Comparison of ENCODE assay signal across 1 cellular context in the genomic region with DNA sequence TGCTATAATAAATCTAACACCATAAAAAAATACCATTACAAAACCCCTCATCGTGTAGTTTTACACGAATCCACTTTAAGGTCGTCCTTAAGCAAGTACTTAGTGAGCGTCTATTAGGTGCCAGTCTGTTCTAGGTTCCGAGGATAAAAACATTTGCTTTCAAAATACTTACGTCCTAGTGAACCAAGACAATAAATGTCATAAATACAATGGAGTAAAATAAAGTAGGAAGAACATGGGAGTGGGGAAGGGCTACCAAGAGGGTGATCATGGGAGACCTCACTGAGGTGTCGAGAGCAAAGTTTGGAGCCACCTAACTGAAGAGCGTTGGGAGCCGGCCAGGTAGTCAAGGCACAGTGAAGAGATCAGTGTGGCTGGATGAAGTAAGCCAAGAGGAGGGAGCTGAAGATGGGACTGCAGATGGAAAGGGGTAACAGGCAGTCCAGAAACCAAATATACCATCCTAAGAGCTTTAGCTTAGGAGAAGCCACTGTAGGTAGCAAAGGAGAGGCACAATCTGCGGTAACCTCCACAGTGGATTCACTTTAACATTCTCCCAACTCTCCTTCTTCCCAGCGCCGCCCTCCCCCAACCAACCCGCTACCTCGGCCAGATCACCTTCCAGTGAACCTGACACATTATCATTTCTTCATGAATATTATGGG.
TF ChIP-seq lines count a peak whose summit lies in the region.

No MANE protein-coding gene starts in this region.

TF ChIP-seq in HEK293, 187 proteins besides CTCF, POLR2A, EP300 and RAD21 (continued from another document):
- no peak for TF ChIP-seq KLF7 (tag by site-specific recombination; IDR thresholded peaks at IDR 0.05; ENCODE audit: borderline replicate concordance)
- TF ChIP-seq, protein P1, sequence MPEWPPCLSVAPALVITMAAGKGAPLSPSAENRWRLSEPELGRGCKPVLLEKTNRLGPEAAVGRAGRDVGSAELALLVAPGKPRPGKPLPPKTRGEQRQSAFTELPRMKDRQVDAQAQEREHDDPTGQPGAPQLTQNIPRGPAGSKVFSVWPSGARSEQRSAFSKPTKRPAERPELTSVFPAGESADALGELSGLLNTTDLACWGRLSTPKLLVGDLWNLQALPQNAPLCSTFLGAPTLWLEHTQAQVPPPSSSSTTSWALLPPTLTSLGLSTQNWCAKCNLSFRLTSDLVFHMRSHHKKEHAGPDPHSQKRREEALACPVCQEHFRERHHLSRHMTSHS (tag by site-specific recombination; IDR thresholded peaks at IDR 0.05): no peak
- TF ChIP-seq ZNF76 (tag by site-specific recombination; IDR thresholded peaks at IDR 0.05; ENCODE audit: borderline replicate concordance, low read depth): peak; percentile 41; the same call in 1 of the 2 replicates
- TF ChIP-seq ZNF660 (tag by site-specific recombination; IDR thresholded peaks at IDR 0.05): no peak
- TF ChIP-seq ZNF513 (tag by site-specific recombination; IDR thresholded peaks at IDR 0.05): peak; percentile 73
- TF ChIP-seq ZNF274 (IDR thresholded peaks at IDR 0.05; ENCODE audit: low read length): no peak
- no peak for TF ChIP-seq ZNF274 (tag by site-specific recombination; IDR thresholded peaks at IDR 0.05; ENCODE audit: borderline replicate concordance)
